ENCODE assay signal across 1 cellular context in genomic region chr3:60434945-60435344, GRCh38.
TF ChIP-seq lines count a peak whose summit lies in the region.

No MANE protein-coding gene starts in this region.

TF ChIP-seq in GM23338, 12 proteins besides CTCF, POLR2A, EP300 and RAD21 (continued from another document):
- TF ChIP-seq, protein P1, sequence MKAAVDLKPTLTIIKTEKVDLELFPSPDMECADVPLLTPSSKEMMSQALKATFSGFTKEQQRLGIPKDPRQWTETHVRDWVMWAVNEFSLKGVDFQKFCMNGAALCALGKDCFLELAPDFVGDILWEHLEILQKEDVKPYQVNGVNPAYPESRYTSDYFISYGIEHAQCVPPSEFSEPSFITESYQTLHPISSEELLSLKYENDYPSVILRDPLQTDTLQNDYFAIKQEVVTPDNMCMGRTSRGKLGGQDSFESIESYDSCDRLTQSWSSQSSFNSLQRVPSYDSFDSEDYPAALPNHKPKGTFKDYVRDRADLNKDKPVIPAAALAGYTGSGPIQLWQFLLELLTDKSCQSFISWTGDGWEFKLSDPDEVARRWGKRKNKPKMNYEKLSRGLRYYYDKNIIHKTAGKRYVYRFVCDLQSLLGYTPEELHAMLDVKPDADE (IDR thresholded peaks at IDR 0.05): no peak
- TF ChIP-seq STAT1 (IDR thresholded peaks at IDR 0.05; ENCODE audit: unreplicated experiment) (no peak), POLR2AphosphoS5 (IDR thresholded peaks at IDR 0.05; ENCODE audit: low read depth) (no peak), ZNF114 (CRISPR knock-in tag; IDR thresholded peaks at IDR 0.05) (no peak)
